Comparison of ENCODE assay signal across 8 cellular contexts in genomic region chr6:34056301-34056700, GRCh38.
A peak's percentile ranks its signal among the peaks of the same experiment; 100 is the strongest.
DNase-seq lines count a peak whose midpoint lies in the region; ATAC-seq and TF ChIP-seq lines count a peak whose summit lies in the region.

No MANE protein-coding gene starts in this region.

- ATAC-seq in GM21447 (IDR thresholded peaks at IDR 0.05; ENCODE audit: unreplicated experiment) = no peak

- no peaks in the 10 kb centered on the region for H3K9me3 ChIP-seq in SJCRH30 (replicated peaks)
- no peaks in the 10 kb centered on the region for H3K9me3 ChIP-seq in left ventricle myocardium inferior (replicated peaks)
- no peaks in the 10 kb centered on the region for H3K9me3 ChIP-seq in stomach

- intact Hi-C loops in left ventricle myocardium inferior (cut with micrococcal nuclease) = no loop called here
- intact Hi-C loops in stomach (cut with DNase I; ENCODE audit: low total_unique reads) = loop anchor here (5.0 kb wide), 1 partner anchor 96 kb away; no protein-coding TSS in a partner anchor

- TF ChIP-seq CTCF in left ventricle myocardium inferior (IDR thresholded peaks at IDR 0.05; ENCODE audit: borderline replicate concordance) = no peak
- no peak for TF ChIP-seq CTCF in stomach (IDR thresholded peaks at IDR 0.05)
- no peak for TF ChIP-seq CTCF in progenitor cell of endocrine pancreas (IDR thresholded peaks at IDR 0.05; ENCODE audit: unreplicated experiment)

- no peak overlapping the region for H3K27ac ChIP-seq in SJCRH30
- peak overlapping the region; percentile 9 for H3K27ac ChIP-seq in left ventricle myocardium inferior (replicated peaks)
- H3K27ac ChIP-seq in stomach = peak overlapping the region in 2 of 5 donors; percentile 3 to 13

- H3K36me3 ChIP-seq in SJCRH30 = no peaks in the 10 kb centered on the region
- no peaks in the 10 kb centered on the region for H3K36me3 ChIP-seq in left ventricle myocardium inferior
- no peaks in the 10 kb centered on the region for H3K36me3 ChIP-seq in stomach

- H3K27me3 ChIP-seq in SJCRH30 = peaks cover 9% of the 10 kb centered on the region
- peaks cover 99% of the 10 kb centered on the region for H3K27me3 ChIP-seq in left ventricle myocardium inferior (ENCODE audit: low read depth)
- peaks cover 0 to 34% (median 0%) of the 10 kb centered on the region in 3 donors for H3K27me3 ChIP-seq in stomach

- peaks cover 28% of the 10 kb centered on the region for H3K27me3 Mint-ChIP-seq in progenitor cell of endocrine pancreas

- H3K4me1 ChIP-seq in SJCRH30 = no peaks in the 10 kb centered on the region
- H3K4me1 ChIP-seq in left ventricle myocardium inferior = peaks cover 9% of the 10 kb centered on the region
- H3K4me1 ChIP-seq in stomach = peaks cover 0 to 19% (median 9%) of the 10 kb centered on the region in 4 donors

- DNase-seq in NCI-H82 (lab: John Stamatoyannopoulos, UW) (peak; percentile 31), NCI-H82 treated with DMSO at 0.1 percent for 48 hours (lab: John Stamatoyannopoulos, UW; ENCODE audit: unreplicated experiment) (no peak), SJCRH30 (peak; percentile 68 to 76), left ventricle myocardium inferior (peak; percentile 71), stomach (peak; percentile 72), SW 1271 (lab: John Stamatoyannopoulos, UW) (no peak), progenitor cell of endocrine pancreas (ENCODE audit: low spot score, unreplicated experiment) (no peak)

- no peak for TF ChIP-seq EP300 in stomach (IDR thresholded peaks at IDR 0.05)

- H3K4me3 ChIP-seq in SJCRH30 (no peak overlapping the region), left ventricle myocardium inferior (peak overlapping the region; percentile 45), stomach (peak overlapping the region; percentile 1 to 22 (median 7))

- no peaks in the 10 kb centered on the region for H3K36me3 Mint-ChIP-seq in progenitor cell of endocrine pancreas (ENCODE audit: insufficient read depth)

- H3K27ac Mint-ChIP-seq in progenitor cell of endocrine pancreas = no peak overlapping the region

- H3K4me3 Mint-ChIP-seq in progenitor cell of endocrine pancreas (ENCODE audit: low read depth) = no peak overlapping the region

- 0 to 27% (median 11%) methylated on average over 1 to 26 of the region's 26 CpGs for WGBS in stomach, 5 donors

- H3K4me1 Mint-ChIP-seq in progenitor cell of endocrine pancreas (ENCODE audit: low read depth) = peaks cover 1% of the 10 kb centered on the region

- no peak for TF ChIP-seq POLR2A in stomach (IDR thresholded peaks at IDR 0.05)

- H3K9me3 Mint-ChIP-seq in progenitor cell of endocrine pancreas (ENCODE audit: low read depth) = no peaks in the 10 kb centered on the region

Comparison
In these comparisons a context has a peak if more than half of its experiments do, and no peak if none do; other contexts are left out.
1. DNase-seq: peak in NCI-H82 (single experiment), SJCRH30 (2 of 2), left ventricle myocardium inferior (single experiment) and stomach (single experiment); none in NCI-H82 treated with DMSO at 0.1 percent for 48 hours (single experiment), SW 1271 (0 of 2) and progenitor cell of endocrine pancreas (single experiment).